In the genomic region with DNA sequence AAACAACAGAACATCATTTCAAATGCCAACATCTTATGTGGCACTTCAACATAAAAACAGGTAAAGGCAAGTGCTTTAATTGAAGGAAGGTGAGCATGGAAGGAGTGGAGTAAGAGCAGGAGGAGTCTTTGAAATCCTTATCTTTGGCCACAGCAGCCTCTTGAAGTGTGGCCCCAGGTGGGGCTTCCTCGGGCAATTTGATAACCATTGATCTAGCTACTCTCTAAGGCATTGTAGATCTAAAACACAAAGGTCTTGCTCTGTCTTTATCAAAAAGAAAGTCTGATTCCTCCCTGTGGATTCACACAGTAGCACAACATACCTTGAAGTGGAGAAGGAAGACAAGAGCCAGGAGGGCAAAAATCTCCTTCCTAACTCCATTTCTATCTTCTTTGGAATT, we compare ENCODE assay signal across 1 cellular context.
TF ChIP-seq lines count a peak whose summit lies in the region.

No MANE protein-coding gene starts in this region.

TF ChIP-seq in K562, 482 proteins besides CTCF, POLR2A, EP300 and RAD21 (continues in another document):
- no peak for TF ChIP-seq NUFIP1 (IDR thresholded peaks at IDR 0.05; ENCODE audit: partially characterized antibody)
- TF ChIP-seq, protein P1, sequence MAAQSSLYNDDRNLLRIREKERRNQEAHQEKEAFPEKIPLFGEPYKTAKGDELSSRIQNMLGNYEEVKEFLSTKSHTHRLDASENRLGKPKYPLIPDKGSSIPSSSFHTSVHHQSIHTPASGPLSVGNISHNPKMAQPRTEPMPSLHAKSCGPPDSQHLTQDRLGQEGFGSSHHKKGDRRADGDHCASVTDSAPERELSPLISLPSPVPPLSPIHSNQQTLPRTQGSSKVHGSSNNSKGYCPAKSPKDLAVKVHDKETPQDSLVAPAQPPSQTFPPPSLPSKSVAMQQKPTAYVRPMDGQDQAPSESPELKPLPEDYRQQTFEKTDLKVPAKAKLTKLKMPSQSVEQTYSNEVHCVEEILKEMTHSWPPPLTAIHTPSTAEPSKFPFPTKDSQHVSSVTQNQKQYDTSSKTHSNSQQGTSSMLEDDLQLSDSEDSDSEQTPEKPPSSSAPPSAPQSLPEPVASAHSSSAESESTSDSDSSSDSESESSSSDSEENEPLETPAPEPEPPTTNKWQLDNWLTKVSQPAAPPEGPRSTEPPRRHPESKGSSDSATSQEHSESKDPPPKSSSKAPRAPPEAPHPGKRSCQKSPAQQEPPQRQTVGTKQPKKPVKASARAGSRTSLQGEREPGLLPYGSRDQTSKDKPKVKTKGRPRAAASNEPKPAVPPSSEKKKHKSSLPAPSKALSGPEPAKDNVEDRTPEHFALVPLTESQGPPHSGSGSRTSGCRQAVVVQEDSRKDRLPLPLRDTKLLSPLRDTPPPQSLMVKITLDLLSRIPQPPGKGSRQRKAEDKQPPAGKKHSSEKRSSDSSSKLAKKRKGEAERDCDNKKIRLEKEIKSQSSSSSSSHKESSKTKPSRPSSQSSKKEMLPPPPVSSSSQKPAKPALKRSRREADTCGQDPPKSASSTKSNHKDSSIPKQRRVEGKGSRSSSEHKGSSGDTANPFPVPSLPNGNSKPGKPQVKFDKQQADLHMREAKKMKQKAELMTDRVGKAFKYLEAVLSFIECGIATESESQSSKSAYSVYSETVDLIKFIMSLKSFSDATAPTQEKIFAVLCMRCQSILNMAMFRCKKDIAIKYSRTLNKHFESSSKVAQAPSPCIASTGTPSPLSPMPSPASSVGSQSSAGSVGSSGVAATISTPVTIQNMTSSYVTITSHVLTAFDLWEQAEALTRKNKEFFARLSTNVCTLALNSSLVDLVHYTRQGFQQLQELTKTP (IDR thresholded peaks at IDR 0.05; ENCODE audit: low read depth in 1 of 2, partially characterized antibody in 2 of 2): no peak
- 0 out of 2 replicates have a peak, but pooled peaks have one; percentile 38 for TF ChIP-seq SOX6 (IDR thresholded peaks at IDR 0.05)
- no peak for TF ChIP-seq SRSF1 (IDR thresholded peaks at IDR 0.05; ENCODE audit: low read depth, low read length)
- no peak for TF ChIP-seq NFIX (CRISPR knock-in tag; IDR thresholded peaks at IDR 0.05; ENCODE audit: low read depth)
- TF ChIP-seq, protein P2, sequence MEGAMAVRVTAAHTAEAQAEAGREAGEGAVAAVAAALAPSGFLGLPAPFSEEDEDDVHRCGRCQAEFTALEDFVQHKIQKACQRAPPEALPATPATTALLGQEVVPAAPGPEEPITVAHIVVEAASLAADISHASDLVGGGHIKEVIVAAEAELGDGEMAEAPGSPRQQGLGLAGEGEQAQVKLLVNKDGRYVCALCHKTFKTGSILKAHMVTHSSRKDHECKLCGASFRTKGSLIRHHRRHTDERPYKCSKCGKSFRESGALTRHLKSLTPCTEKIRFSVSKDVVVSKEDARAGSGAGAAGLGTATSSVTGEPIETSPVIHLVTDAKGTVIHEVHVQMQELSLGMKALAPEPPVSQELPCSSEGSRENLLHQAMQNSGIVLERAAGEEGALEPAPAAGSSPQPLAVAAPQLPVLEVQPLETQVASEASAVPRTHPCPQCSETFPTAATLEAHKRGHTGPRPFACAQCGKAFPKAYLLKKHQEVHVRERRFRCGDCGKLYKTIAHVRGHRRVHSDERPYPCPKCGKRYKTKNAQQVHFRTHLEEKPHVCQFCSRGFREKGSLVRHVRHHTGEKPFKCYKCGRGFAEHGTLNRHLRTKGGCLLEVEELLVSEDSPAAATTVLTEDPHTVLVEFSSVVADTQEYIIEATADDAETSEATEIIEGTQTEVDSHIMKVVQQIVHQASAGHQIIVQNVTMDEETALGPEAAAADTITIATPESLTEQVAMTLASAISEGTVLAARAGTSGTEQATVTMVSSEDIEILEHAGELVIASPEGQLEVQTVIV (CRISPR knock-in tag; IDR thresholded peaks at IDR 0.05; ENCODE audit: borderline replicate concordance): no peak
- TF ChIP-seq, protein P3, sequence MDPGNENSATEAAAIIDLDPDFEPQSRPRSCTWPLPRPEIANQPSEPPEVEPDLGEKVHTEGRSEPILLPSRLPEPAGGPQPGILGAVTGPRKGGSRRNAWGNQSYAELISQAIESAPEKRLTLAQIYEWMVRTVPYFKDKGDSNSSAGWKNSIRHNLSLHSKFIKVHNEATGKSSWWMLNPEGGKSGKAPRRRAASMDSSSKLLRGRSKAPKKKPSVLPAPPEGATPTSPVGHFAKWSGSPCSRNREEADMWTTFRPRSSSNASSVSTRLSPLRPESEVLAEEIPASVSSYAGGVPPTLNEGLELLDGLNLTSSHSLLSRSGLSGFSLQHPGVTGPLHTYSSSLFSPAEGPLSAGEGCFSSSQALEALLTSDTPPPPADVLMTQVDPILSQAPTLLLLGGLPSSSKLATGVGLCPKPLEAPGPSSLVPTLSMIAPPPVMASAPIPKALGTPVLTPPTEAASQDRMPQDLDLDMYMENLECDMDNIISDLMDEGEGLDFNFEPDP (CRISPR knock-in tag; IDR thresholded peaks at IDR 0.05): no peak
- TF ChIP-seq, protein P4, sequence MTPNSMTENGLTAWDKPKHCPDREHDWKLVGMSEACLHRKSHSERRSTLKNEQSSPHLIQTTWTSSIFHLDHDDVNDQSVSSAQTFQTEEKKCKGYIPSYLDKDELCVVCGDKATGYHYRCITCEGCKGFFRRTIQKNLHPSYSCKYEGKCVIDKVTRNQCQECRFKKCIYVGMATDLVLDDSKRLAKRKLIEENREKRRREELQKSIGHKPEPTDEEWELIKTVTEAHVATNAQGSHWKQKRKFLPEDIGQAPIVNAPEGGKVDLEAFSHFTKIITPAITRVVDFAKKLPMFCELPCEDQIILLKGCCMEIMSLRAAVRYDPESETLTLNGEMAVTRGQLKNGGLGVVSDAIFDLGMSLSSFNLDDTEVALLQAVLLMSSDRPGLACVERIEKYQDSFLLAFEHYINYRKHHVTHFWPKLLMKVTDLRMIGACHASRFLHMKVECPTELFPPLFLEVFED (CRISPR knock-in tag; conservative IDR thresholded peaks at IDR 0.05): no peak
- no peak for TF ChIP-seq HDAC2 (IDR thresholded peaks at IDR 0.05)
- no peak for TF ChIP-seq ILK (tag; IDR thresholded peaks at IDR 0.05; ENCODE audit: borderline replicate concordance, low read depth)
- TF ChIP-seq ZNF551 (CRISPR knock-in tag; IDR thresholded peaks at IDR 0.05): no peak
- peak; percentile 63 for TF ChIP-seq ZEB2 (IDR thresholded peaks at IDR 0.05)
- no peak for TF ChIP-seq RBM14 (IDR thresholded peaks at IDR 0.05; ENCODE audit: borderline replicate concordance, insufficient read depth, low read depth, low read length)
- no peak for TF ChIP-seq TCF7 (IDR thresholded peaks at IDR 0.05; ENCODE audit: borderline replicate concordance)
- no peak for TF ChIP-seq ETS2 (tag; IDR thresholded peaks at IDR 0.05; ENCODE audit: borderline replicate concordance, poor library complexity, severe bottlenecking)
- no peak for TF ChIP-seq HIVEP1 (CRISPR knock-in tag; IDR thresholded peaks at IDR 0.05)
- TF ChIP-seq TEAD1 (CRISPR knock-in tag; IDR thresholded peaks at IDR 0.05): no peak
- TF ChIP-seq GATA2 (CRISPR knock-in tag; IDR thresholded peaks at IDR 0.05): 0 out of 2 replicates have a peak, but pooled peaks have one; percentile 14
- no peak for TF ChIP-seq ZNF830 (CRISPR knock-in tag; IDR thresholded peaks at IDR 0.05)
- no peak for TF ChIP-seq U2AF2 (optimal IDR thresholded peaks at IDR 0.05; ENCODE audit: low read depth, low read length)
- TF ChIP-seq CTBP1 (IDR thresholded peaks at IDR 0.05; ENCODE audit: borderline replicate concordance): 0 out of 2 replicates have a peak, but pooled peaks have one; percentile 13
- TF ChIP-seq, protein P5, sequence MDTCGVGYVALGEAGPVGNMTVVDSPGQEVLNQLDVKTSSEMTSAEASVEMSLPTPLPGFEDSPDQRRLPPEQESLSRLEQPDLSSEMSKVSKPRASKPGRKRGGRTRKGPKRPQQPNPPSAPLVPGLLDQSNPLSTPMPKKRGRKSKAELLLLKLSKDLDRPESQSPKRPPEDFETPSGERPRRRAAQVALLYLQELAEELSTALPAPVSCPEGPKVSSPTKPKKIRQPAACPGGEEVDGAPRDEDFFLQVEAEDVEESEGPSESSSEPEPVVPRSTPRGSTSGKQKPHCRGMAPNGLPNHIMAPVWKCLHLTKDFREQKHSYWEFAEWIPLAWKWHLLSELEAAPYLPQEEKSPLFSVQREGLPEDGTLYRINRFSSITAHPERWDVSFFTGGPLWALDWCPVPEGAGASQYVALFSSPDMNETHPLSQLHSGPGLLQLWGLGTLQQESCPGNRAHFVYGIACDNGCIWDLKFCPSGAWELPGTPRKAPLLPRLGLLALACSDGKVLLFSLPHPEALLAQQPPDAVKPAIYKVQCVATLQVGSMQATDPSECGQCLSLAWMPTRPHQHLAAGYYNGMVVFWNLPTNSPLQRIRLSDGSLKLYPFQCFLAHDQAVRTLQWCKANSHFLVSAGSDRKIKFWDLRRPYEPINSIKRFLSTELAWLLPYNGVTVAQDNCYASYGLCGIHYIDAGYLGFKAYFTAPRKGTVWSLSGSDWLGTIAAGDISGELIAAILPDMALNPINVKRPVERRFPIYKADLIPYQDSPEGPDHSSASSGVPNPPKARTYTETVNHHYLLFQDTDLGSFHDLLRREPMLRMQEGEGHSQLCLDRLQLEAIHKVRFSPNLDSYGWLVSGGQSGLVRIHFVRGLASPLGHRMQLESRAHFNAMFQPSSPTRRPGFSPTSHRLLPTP (IDR thresholded peaks at IDR 0.05; ENCODE audit: borderline replicate concordance, extremely low read depth, insufficient read length): no peak
- TF ChIP-seq HSF4 (CRISPR knock-in tag; IDR thresholded peaks at IDR 0.05; ENCODE audit: borderline replicate concordance): no peak
- TF ChIP-seq ZNF431 (CRISPR knock-in tag; IDR thresholded peaks at IDR 0.05): no peak
- peak; percentile 45 for TF ChIP-seq ARID1B (IDR thresholded peaks at IDR 0.05)
- TF ChIP-seq TEAD4 (IDR thresholded peaks at IDR 0.05; ENCODE audit: low read length): 0 out of 2 replicates have a peak, but pooled peaks have one; percentile 44
- TF ChIP-seq TEAD4 (CRISPR knock-in tag; IDR thresholded peaks at IDR 0.05; ENCODE audit: borderline replicate concordance): no peak
- TF ChIP-seq, protein P6, sequence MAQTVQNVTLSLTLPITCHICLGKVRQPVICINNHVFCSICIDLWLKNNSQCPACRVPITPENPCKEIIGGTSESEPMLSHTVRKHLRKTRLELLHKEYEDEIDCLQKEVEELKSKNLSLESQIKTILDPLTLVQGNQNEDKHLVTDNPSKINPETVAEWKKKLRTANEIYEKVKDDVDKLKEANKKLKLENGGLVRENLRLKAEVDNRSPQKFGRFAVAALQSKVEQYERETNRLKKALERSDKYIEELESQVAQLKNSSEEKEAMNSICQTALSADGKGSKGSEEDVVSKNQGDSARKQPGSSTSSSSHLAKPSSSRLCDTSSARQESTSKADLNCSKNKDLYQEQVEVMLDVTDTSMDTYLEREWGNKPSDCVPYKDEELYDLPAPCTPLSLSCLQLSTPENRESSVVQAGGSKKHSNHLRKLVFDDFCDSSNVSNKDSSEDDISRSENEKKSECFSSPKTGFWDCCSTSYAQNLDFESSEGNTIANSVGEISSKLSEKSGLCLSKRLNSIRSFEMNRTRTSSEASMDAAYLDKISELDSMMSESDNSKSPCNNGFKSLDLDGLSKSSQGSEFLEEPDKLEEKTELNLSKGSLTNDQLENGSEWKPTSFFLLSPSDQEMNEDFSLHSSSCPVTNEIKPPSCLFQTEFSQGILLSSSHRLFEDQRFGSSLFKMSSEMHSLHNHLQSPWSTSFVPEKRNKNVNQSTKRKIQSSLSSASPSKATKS (CRISPR knock-in tag; IDR thresholded peaks at IDR 0.05): no peak
- no peak for TF ChIP-seq E2F3 (CRISPR knock-in tag; IDR thresholded peaks at IDR 0.05)
- no peak for TF ChIP-seq SMARCC2 (IDR thresholded peaks at IDR 0.05; ENCODE audit: low read depth)
- TF ChIP-seq, protein P7, sequence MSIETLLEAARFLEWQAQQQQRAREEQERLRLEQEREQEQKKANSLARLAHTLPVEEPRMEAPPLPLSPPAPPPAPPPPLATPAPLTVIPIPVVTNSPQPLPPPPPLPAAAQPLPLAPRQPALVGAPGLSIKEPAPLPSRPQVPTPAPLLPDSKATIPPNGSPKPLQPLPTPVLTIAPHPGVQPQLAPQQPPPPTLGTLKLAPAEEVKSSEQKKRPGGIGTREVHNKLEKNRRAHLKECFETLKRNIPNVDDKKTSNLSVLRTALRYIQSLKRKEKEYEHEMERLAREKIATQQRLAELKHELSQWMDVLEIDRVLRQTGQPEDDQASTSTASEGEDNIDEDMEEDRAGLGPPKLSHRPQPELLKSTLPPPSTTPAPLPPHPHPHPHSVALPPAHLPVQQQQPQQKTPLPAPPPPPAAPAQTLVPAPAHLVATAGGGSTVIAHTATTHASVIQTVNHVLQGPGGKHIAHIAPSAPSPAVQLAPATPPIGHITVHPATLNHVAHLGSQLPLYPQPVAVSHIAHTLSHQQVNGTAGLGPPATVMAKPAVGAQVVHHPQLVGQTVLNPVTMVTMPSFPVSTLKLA (conservative IDR thresholded peaks at IDR 0.05): no peak
- TF ChIP-seq ZNF561 (CRISPR knock-in tag; conservative IDR thresholded peaks at IDR 0.05): no peak
- TF ChIP-seq, protein P8, sequence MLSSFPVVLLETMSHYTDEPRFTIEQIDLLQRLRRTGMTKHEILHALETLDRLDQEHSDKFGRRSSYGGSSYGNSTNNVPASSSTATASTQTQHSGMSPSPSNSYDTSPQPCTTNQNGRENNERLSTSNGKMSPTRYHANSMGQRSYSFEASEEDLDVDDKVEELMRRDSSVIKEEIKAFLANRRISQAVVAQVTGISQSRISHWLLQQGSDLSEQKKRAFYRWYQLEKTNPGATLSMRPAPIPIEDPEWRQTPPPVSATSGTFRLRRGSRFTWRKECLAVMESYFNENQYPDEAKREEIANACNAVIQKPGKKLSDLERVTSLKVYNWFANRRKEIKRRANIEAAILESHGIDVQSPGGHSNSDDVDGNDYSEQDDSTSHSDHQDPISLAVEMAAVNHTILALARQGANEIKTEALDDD (IDR thresholded peaks at IDR 0.05): no peak
- no peak for TF ChIP-seq TAF7 (tag; IDR thresholded peaks at IDR 0.05)
- TF ChIP-seq, protein P9, sequence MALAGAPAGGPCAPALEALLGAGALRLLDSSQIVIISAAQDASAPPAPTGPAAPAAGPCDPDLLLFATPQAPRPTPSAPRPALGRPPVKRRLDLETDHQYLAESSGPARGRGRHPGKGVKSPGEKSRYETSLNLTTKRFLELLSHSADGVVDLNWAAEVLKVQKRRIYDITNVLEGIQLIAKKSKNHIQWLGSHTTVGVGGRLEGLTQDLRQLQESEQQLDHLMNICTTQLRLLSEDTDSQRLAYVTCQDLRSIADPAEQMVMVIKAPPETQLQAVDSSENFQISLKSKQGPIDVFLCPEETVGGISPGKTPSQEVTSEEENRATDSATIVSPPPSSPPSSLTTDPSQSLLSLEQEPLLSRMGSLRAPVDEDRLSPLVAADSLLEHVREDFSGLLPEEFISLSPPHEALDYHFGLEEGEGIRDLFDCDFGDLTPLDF (CRISPR knock-in tag; IDR thresholded peaks at IDR 0.05): no peak
- TF ChIP-seq EGR1 (conservative IDR thresholded peaks at IDR 0.05): no peak
- TF ChIP-seq LEF1 (IDR thresholded peaks at IDR 0.05): no peak
- TF ChIP-seq ZNF3 (CRISPR knock-in tag; IDR thresholded peaks at IDR 0.05): no peak
- TF ChIP-seq, protein P10, sequence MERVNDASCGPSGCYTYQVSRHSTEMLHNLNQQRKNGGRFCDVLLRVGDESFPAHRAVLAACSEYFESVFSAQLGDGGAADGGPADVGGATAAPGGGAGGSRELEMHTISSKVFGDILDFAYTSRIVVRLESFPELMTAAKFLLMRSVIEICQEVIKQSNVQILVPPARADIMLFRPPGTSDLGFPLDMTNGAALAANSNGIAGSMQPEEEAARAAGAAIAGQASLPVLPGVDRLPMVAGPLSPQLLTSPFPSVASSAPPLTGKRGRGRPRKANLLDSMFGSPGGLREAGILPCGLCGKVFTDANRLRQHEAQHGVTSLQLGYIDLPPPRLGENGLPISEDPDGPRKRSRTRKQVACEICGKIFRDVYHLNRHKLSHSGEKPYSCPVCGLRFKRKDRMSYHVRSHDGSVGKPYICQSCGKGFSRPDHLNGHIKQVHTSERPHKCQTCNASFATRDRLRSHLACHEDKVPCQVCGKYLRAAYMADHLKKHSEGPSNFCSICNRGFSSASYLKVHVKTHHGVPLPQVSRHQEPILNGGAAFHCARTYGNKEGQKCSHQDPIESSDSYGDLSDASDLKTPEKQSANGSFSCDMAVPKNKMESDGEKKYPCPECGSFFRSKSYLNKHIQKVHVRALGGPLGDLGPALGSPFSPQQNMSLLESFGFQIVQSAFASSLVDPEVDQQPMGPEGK (CRISPR knock-in tag; IDR thresholded peaks at IDR 0.05; ENCODE audit: borderline replicate concordance): no peak
- peak; percentile 38 for TF ChIP-seq TCF3 (CRISPR knock-in tag; IDR thresholded peaks at IDR 0.05)
